33 cellular contexts compared by ENCODE assay signal in genomic region chr6:154111025-154111424, GRCh38.
"Had no signal": no experiment of that assay in that cellular context is flagged by ENCODE, and none has a peak within 500 bp of the region (broad histone marks: within the 10 kb centered on the region; RNA-seq: fewer than 3 reads in every experiment).

No MANE protein-coding gene starts in this region.

- H3K9me3 Mint-ChIP-seq: activated naive CD4-positive, alpha-beta T cell treated with anti-CD3 and anti-CD28 coated beads, Interleukin-2, amount 50 U/mL, for 24 hours; activated T-helper 2 cell treated with anti-CD3 and anti-CD28 coated beads, Interferon-gamma antibody, Interleukin-2, Interleukin-4, amounts not matched to agents 10 μg/mL and 5 μg/mL and 100 μg/mL, durations not matched to agents 14 hours and 24 hours and 36 hours; T-helper 1 cell treated with Interleukin-12 subunit alpha and Interleukin-12 subunit beta and Interleukin-4 antibody, amounts not matched to agents 30 μg/mL and 1 μg/mL, for 36 hours; T-helper 2 cell treated with Interferon-gamma antibody and Interleukin-4, amounts not matched to agents 5 μg/mL and 100 μg/mL, for 36 hours had no signal

- H3K9ac ChIP-seq: KMS-11, SK-N-SH had no signal

- ATAC-seq: activated CD8-positive, alpha-beta T cell treated with anti-CD3 and anti-CD28 coated beads, Interleukin-2, amount 10 ng/mL, durations not matched to agents 7 days and 5 days had no signal

- H3K4me3 ChIP-seq: ascending aorta, PC-9, SJSA1 had no signal

- H3K4me3 Mint-ChIP-seq: activated CD4-positive, alpha-beta T cell treated with anti-CD3 and anti-CD28 coated beads, Interleukin-2, amount 10 ng/mL, durations not matched to agents 24 days and 14 days; activated CD8-positive, alpha-beta T cell treated with anti-CD3 and anti-CD28 coated beads, Interleukin-2, amount 10 ng/mL, durations not matched to agents 7 days and 5 days; activated naive CD4-positive, alpha-beta T cell treated with anti-CD3 and anti-CD28 coated beads, Interleukin-2, amount 50 U/mL, for 24 hours; activated naive CD8-positive, alpha-beta T cell treated with anti-CD3 and anti-CD28 coated beads, Interleukin-2, amount 10 ng/mL, durations not matched to agents 7 days and 5 days; activated T-cell treated with anti-CD3 and anti-CD28 coated beads, Interleukin-2, amount 50 U/mL, for 24 hours; T-helper 1 cell treated with Interleukin-12 subunit alpha and Interleukin-12 subunit beta and Interleukin-4 antibody, amounts not matched to agents 30 μg/mL and 1 μg/mL, for 36 hours; T-helper 2 cell treated with Interferon-gamma antibody and Interleukin-4, amounts not matched to agents 5 μg/mL and 100 μg/mL, for 36 hours had no signal

- H3K27ac Mint-ChIP-seq: activated CD4-positive, alpha-beta T cell treated with anti-CD3 and anti-CD28 coated beads, Interleukin-2, amount 10 ng/mL, durations not matched to agents 24 days and 14 days; activated CD8-positive, alpha-beta T cell treated with anti-CD3 and anti-CD28 coated beads, Interleukin-2, amount 10 ng/mL, durations not matched to agents 7 days and 5 days; activated naive CD4-positive, alpha-beta T cell treated with anti-CD3 and anti-CD28 coated beads, Interleukin-2, amount 50 U/mL, for 24 hours; activated naive CD8-positive, alpha-beta T cell treated with anti-CD3 and anti-CD28 coated beads, Interleukin-2, amount 10 ng/mL, durations not matched to agents 7 days and 5 days; activated T-cell treated with anti-CD3 and anti-CD28 coated beads, Interleukin-2, amount 50 U/mL, for 24 hours; activated T-helper 2 cell treated with anti-CD3 and anti-CD28 coated beads, Interferon-gamma antibody, Interleukin-2, Interleukin-4, amounts not matched to agents 10 μg/mL and 5 μg/mL and 100 μg/mL, durations not matched to agents 14 hours and 24 hours and 36 hours; T-helper 1 cell treated with Interleukin-12 subunit alpha and Interleukin-12 subunit beta and Interleukin-4 antibody, amounts not matched to agents 30 μg/mL and 1 μg/mL, for 36 hours; T-helper 2 cell treated with Interferon-gamma antibody and Interleukin-4, amounts not matched to agents 5 μg/mL and 100 μg/mL, for 36 hours had no signal

- H3K36me3 Mint-ChIP-seq: activated naive CD4-positive, alpha-beta T cell treated with anti-CD3 and anti-CD28 coated beads, Interleukin-2, amount 50 U/mL, for 24 hours; activated naive CD8-positive, alpha-beta T cell treated with anti-CD3 and anti-CD28 coated beads, Interleukin-2, amount 10 ng/mL, durations not matched to agents 7 days and 5 days had no signal

- H3K27me3 Mint-ChIP-seq: activated CD4-positive, alpha-beta T cell treated with anti-CD3 and anti-CD28 coated beads, Interleukin-2, amount 10 ng/mL, durations not matched to agents 24 days and 14 days; activated naive CD8-positive, alpha-beta T cell treated with anti-CD3 and anti-CD28 coated beads, Interleukin-2, amount 10 ng/mL, durations not matched to agents 7 days and 5 days had no signal

- H3K4me1 Mint-ChIP-seq: activated CD4-positive, alpha-beta T cell treated with anti-CD3 and anti-CD28 coated beads, Interleukin-2, amount 10 ng/mL, durations not matched to agents 24 days and 14 days; activated naive CD4-positive, alpha-beta T cell treated with anti-CD3 and anti-CD28 coated beads, Interleukin-2, amount 50 U/mL, for 24 hours; activated naive CD8-positive, alpha-beta T cell treated with anti-CD3 and anti-CD28 coated beads, Interleukin-2, amount 10 ng/mL, durations not matched to agents 7 days and 5 days had no signal

- H3K4me2 ChIP-seq: KMS-11, PC-9, SK-N-SH had no signal

- H2AFZ ChIP-seq: PC-9 had no signal

- DNase-seq: activated CD4-positive, alpha-beta T cell treated with anti-CD3 and anti-CD28 coated beads, Interleukin-2, amount 10 ng/mL, durations not matched to agents 24 days and 14 days; activated CD4-positive, alpha-beta T cell treated with anti-CD3 and anti-CD28 coated beads, Interleukin-2, amount 50 U/mL, for 4 hours; activated CD8-positive, alpha-beta T cell treated with anti-CD3 and anti-CD28 coated beads, Interleukin-2, amount 10 ng/mL, durations not matched to agents 7 days and 5 days; activated gamma-delta T cell; activated naive CD4-positive, alpha-beta T cell treated with Interleukin-2 at 50 U/mL for 16 hours; activated naive CD8-positive, alpha-beta T cell treated with anti-CD3 and anti-CD28 coated beads, Interleukin-2, amount 10 ng/mL, durations not matched to agents 7 days and 5 days; activated T-cell treated with anti-CD3 and anti-CD28 coated beads, Interleukin-2, amount 50 U/mL, for 24 hours; amygdala; caudate nucleus; cerebellar nuclear complex; NCI-H1092 treated with DMSO at 0.1 percent for 48 hours; NCI-H1417; NCI-H146; NCI-H187; NCI-H2029 treated with DMSO at 0.1 percent for 48 hours; NCI-H2107; NCI-H2171; NCI-H226; NCI-H446 treated with DMSO at 0.1 percent for 48 hours; NCI-H524; NCI-H69; NCI-H82; NK-92 treated with Interleukin-12 subunit alpha and Interleukin-12 subunit beta, amount 100 ng/mL, for 24 hours; SHP77 treated with DMSO at 0.1 percent for 48 hours; SK-N-SH had no signal

- H3K9me3 ChIP-seq: ascending aorta, SJSA1, SK-N-SH had no signal

- H3K4me1 ChIP-seq: ascending aorta, SJSA1 had no signal

- H3K27ac ChIP-seq: ascending aorta, KMS-11, PC-9, SJSA1 had no signal

- H3K27me3 ChIP-seq: ascending aorta, SJSA1 had no signal

- H3K36me3 ChIP-seq: ascending aorta, SJSA1 had no signal
